17 cellular contexts compared by ENCODE assay signal in genomic region chr17:17110520-17110919, GRCh38.
DNase-seq lines count a peak whose midpoint lies in the region; ATAC-seq, FAIRE-seq and TF ChIP-seq lines count a peak whose summit lies in the region.
"Had no signal": no experiment of that assay in that cellular context is flagged by ENCODE, and none has a peak within 500 bp of the region (broad histone marks: within the 10 kb centered on the region; RNA-seq: fewer than 3 reads in every experiment).

No MANE protein-coding gene starts in this region.

- no peaks in the 10 kb centered on the region for H3K9me3 ChIP-seq in A549
- no peaks in the 10 kb centered on the region for H3K9me3 ChIP-seq in H9 (ENCODE audit: control insufficient read depth, low read depth, low read length)

- no peak for TF ChIP-seq CTCF in A549 (IDR thresholded peaks at IDR 0.05)
- TF ChIP-seq CTCF in H9 (conservative IDR thresholded peaks at IDR 0.05), result no peak
- TF ChIP-seq CTCF in omental fat pad (IDR thresholded peaks at IDR 0.05), result no peak

- no peaks in the 10 kb centered on the region; a peak in 1 of 7 replicates for H3K36me3 Mint-ChIP-seq in H9 (ENCODE audit: insufficient read depth in 1 of 3, low read depth in 3 of 3)
- H3K36me3 Mint-ChIP-seq in dendritic cell treated with granulocyte-macrophage colony-stimulating factor and Interleukin-4, amounts not matched to agents 40 ng/mL and 50 ng/mL, for 4 days (ENCODE audit: low read depth), result peaks cover 13% of the 10 kb centered on the region
- H3K36me3 Mint-ChIP-seq in natural killer cell treated with Interleukin-12 subunit alpha and Interleukin-12 subunit beta and Interleukin-15 and Interleukin-18, amount 100 ng/mL, for 72 hours, result no peaks in the 10 kb centered on the region
- H3K36me3 Mint-ChIP-seq: activated naive CD8-positive, alpha-beta T cell treated with anti-CD3 and anti-CD28 coated beads, Interleukin-2, amount 10 ng/mL, durations not matched to agents 7 days and 5 days had no signal

- H3K27ac ChIP-seq in A549 (peak overlapping the region in 1 of 2 experiments; percentile 74; a peak in 2 of 6 replicates), H9 (ENCODE audit: insufficient read length, low read depth, low read length) (no peak overlapping the region)

- FAIRE-seq in A549 (lab: Jason Lieb, UNC), result no peak
- FAIRE-seq: G401.6 had no signal

- no peak overlapping the region for H3K23ac ChIP-seq in H9 (ENCODE audit: insufficient read length, low read depth, low read length)

- no peak overlapping the region for H3K18ac ChIP-seq in H9 (ENCODE audit: insufficient read length, low read depth, low read length)

- CTCF ChIA-PET in A549 (lab: Yijun Ruan, JAX), result interaction anchor here (0.7 to 2.2 kb wide), 4 partner anchors 11 to 131 kb away, joined by 3 to 8 read pairs (median 3); no protein-coding TSS in a partner anchor

- no peaks in the 10 kb centered on the region for H3K27me3 ChIP-seq in H9 (ENCODE audit: insufficient read depth, low read length)

- no peaks in the 10 kb centered on the region for H3K9me3 Mint-ChIP-seq in H9
- no peaks in the 10 kb centered on the region for H3K9me3 Mint-ChIP-seq in dendritic cell treated with granulocyte-macrophage colony-stimulating factor and Interleukin-4, amounts not matched to agents 40 ng/mL and 50 ng/mL, for 4 days
- H3K9me3 Mint-ChIP-seq in natural killer cell treated with Interleukin-12 subunit alpha and Interleukin-12 subunit beta and Interleukin-15 and Interleukin-18, amount 100 ng/mL, for 72 hours, result no peaks in the 10 kb centered on the region
- H3K9me3 Mint-ChIP-seq: activated naive CD8-positive, alpha-beta T cell treated with anti-CD3 and anti-CD28 coated beads, Interleukin-2, amount 10 ng/mL, durations not matched to agents 7 days and 5 days; stimulated activated naive B cell treated with anti-CD40 and anti-IgM and Interleukin-4, amounts not matched to agents 10 μg/mL and 1 μg/mL and 100 μg/mL, for 72 hours had no signal

- H3K4me2 ChIP-seq in A549 (peak overlapping the region; percentile 46; the same call in 1 of the 3 replicates), H9 (ENCODE audit: insufficient read depth, insufficient read length, low read length) (no peak overlapping the region)

- 75% methylated on average over 5 of the region's 5 CpGs for WGBS in A549 (ENCODE audit: missing lambda C conversion rate)
- no CpG with 5 or more reads among the region's 5 CpGs for WGBS in H9 (ENCODE audit: extremely low coverage, insufficient read length, low lambda C conversion rate)

- H3K14ac ChIP-seq in H9 (ENCODE audit: insufficient read depth, low read length), result no peak overlapping the region

- H3K23me2 ChIP-seq in H9 (ENCODE audit: insufficient read length, low read depth, low read length, poor library complexity, severe bottlenecking), result no peaks in the 10 kb centered on the region

- H4K5ac ChIP-seq in H9 (ENCODE audit: insufficient read length, low read depth, low read length), result no peak overlapping the region

- no peak overlapping the region for H4K91ac ChIP-seq in H9 (ENCODE audit: insufficient read length, low read depth, low read length)

- H3K4me3 ChIP-seq in A549, result no peak overlapping the region
- H3K4me3 ChIP-seq: skin epidermis had no signal

- H4K8ac ChIP-seq in H9 (replicated peaks; ENCODE audit: insufficient read length, low read depth, low read length), result no peak overlapping the region

- H3T11ph ChIP-seq in H9 (ENCODE audit: low read length), result no peak overlapping the region

- intact Hi-C loops in dendritic cell treated with granulocyte-macrophage colony-stimulating factor and Interleukin-4, amounts not matched to agents 40 ng/mL and 50 ng/mL, for 4 days (cut with micrococcal nuclease), result no loop called here

- H3K79me1 ChIP-seq in H9 (ENCODE audit: insufficient read depth, low read depth, low read length, poor library complexity, severe bottlenecking), result no peaks in the 10 kb centered on the region

- no peak overlapping the region; a peak in 1 of 5 replicates for H3K4me3 Mint-ChIP-seq in H9
- no peak overlapping the region for H3K4me3 Mint-ChIP-seq in dendritic cell treated with granulocyte-macrophage colony-stimulating factor and Interleukin-4, amounts not matched to agents 40 ng/mL and 50 ng/mL, for 4 days
- peak overlapping the region; percentile 53 for H3K4me3 Mint-ChIP-seq in natural killer cell treated with Interleukin-12 subunit alpha and Interleukin-12 subunit beta and Interleukin-15 and Interleukin-18, amount 100 ng/mL, for 72 hours
- H3K4me3 Mint-ChIP-seq: activated naive CD8-positive, alpha-beta T cell treated with anti-CD3 and anti-CD28 coated beads, Interleukin-2, amount 10 ng/mL, durations not matched to agents 7 days and 5 days had no signal

- H3K27ac Mint-ChIP-seq in H9, result peak overlapping the region in 2 of 3 experiments; percentile 7 to 56; a peak in 2 of 7 replicates
- peak overlapping the region; percentile 64 for H3K27ac Mint-ChIP-seq in dendritic cell treated with granulocyte-macrophage colony-stimulating factor and Interleukin-4, amounts not matched to agents 40 ng/mL and 50 ng/mL, for 4 days
- H3K27ac Mint-ChIP-seq in natural killer cell treated with Interleukin-12 subunit alpha and Interleukin-12 subunit beta and Interleukin-15 and Interleukin-18, amount 100 ng/mL, for 72 hours, result peak overlapping the region; percentile 68 to 94

- H3K4me1 ChIP-seq in A549 (peaks cover 96% of the 10 kb centered on the region), H9 (ENCODE audit: insufficient read depth, low read length) (no peaks in the 10 kb centered on the region)

- no peak overlapping the region for H3K9ac ChIP-seq in H9 (ENCODE audit: extremely low read depth, insufficient read length, low read length)

- no peak overlapping the region for H2BK15ac ChIP-seq in H9 (ENCODE audit: low read depth, low read length)

- no peak overlapping the region for H2AFZ ChIP-seq in H9 (ENCODE audit: low read length)

- no peak overlapping the region for H3K4ac ChIP-seq in H9 (ENCODE audit: low read depth, low read length)

- H2BK120ac ChIP-seq in H9 (ENCODE audit: low read depth, low read length, poor library complexity, severe bottlenecking), result no peak overlapping the region

- H2BK12ac ChIP-seq in H9 (ENCODE audit: insufficient read length, low read depth, low read length), result no peak overlapping the region

- no peak overlapping the region for H3K56ac ChIP-seq in H9 (ENCODE audit: insufficient read length, low read depth, low read length)

- no peak for TF ChIP-seq EP300 in A549 (IDR thresholded peaks at IDR 0.05)

- peaks cover 2% of the 10 kb centered on the region; the same call in 1 of the 2 replicates for H3K27me3 Mint-ChIP-seq in H9 (ENCODE audit: low read depth)
- no peaks in the 10 kb centered on the region for H3K27me3 Mint-ChIP-seq in dendritic cell treated with granulocyte-macrophage colony-stimulating factor and Interleukin-4, amounts not matched to agents 40 ng/mL and 50 ng/mL, for 4 days
- no peaks in the 10 kb centered on the region for H3K27me3 Mint-ChIP-seq in natural killer cell treated with Interleukin-12 subunit alpha and Interleukin-12 subunit beta and Interleukin-15 and Interleukin-18, amount 100 ng/mL, for 72 hours
- H3K27me3 Mint-ChIP-seq: activated naive CD8-positive, alpha-beta T cell treated with anti-CD3 and anti-CD28 coated beads, Interleukin-2, amount 10 ng/mL, durations not matched to agents 7 days and 5 days; stimulated activated naive B cell treated with anti-CD40 and anti-IgM and Interleukin-4, amounts not matched to agents 10 μg/mL and 1 μg/mL and 100 μg/mL, for 72 hours had no signal

- no peak for TF ChIP-seq RAD21 in A549 (conservative IDR thresholded peaks at IDR 0.05 in 1 of 2, IDR thresholded peaks at IDR 0.05 in 1 of 2)

- H2BK20ac ChIP-seq in H9 (ENCODE audit: low read depth, low read length, poor library complexity, severe bottlenecking), result no peak overlapping the region

- DNase-seq in A549 (ENCODE audit: low read depth in 1 of 2, low spot score in 1 of 2) (no peak), H9 (no peak), omental fat pad (ENCODE audit: low spot score) (no peak), anterior cingulate cortex (lab: John Stamatoyannopoulos, UW) (no peak)
- DNase-seq in natural killer cell treated with Interleukin-12 subunit alpha and Interleukin-12 subunit beta and Interleukin-15 and Interleukin-18, amount 100 ng/mL, for 72 hours (ENCODE audit: low spot score), result no peak
- DNase-seq: activated CD4-positive, alpha-beta T cell treated with anti-CD3 and anti-CD28 coated beads for 1 hour; activated naive CD8-positive, alpha-beta T cell treated with anti-CD3 and anti-CD28 coated beads, Interleukin-2, amount 10 ng/mL, durations not matched to agents 7 days and 5 days; effector CD4-positive, alpha-beta T cell; hippocampal formation; NCI-H226; SHP77 treated with DMSO at 0.1 percent for 48 hours; stimulated activated naive B cell treated with anti-CD40 and anti-IgM and Interleukin-4, amounts not matched to agents 10 μg/mL and 1 μg/mL and 100 μg/mL, for 72 hours had no signal

- no peak for TF ChIP-seq POLR2A in A549 (IDR thresholded peaks at IDR 0.05; ENCODE audit: low read length)

- POLR2A ChIA-PET in A549 (lab: Yijun Ruan, JAX), result interaction anchor here (0.7 kb wide), 1 partner anchor 672 kb away, joined by 9 read pairs; no protein-coding TSS in a partner anchor

- H4K20me1 ChIP-seq in H9 (ENCODE audit: control insufficient read depth, insufficient read depth, insufficient read length), result no peaks in the 10 kb centered on the region

- no peak overlapping the region for H2AK5ac ChIP-seq in H9 (ENCODE audit: insufficient read length, low read length)

- no peaks in the 10 kb centered on the region for H3K79me2 ChIP-seq in H9 (ENCODE audit: insufficient read depth, low read length)

- H3K4me1 Mint-ChIP-seq in H9, result peaks cover 20% of the 10 kb centered on the region in 2 experiments
- peaks cover 62% of the 10 kb centered on the region for H3K4me1 Mint-ChIP-seq in dendritic cell treated with granulocyte-macrophage colony-stimulating factor and Interleukin-4, amounts not matched to agents 40 ng/mL and 50 ng/mL, for 4 days (ENCODE audit: low read depth)
- peaks cover 54 to 60% of the 10 kb centered on the region in 2 donors for H3K4me1 Mint-ChIP-seq in natural killer cell treated with Interleukin-12 subunit alpha and Interleukin-12 subunit beta and Interleukin-15 and Interleukin-18, amount 100 ng/mL, for 72 hours (ENCODE audit: low read depth in 2 of 2)

- no peak for ATAC-seq in A549
- ATAC-seq in natural killer cell treated with Interleukin-12 subunit alpha and Interleukin-12 subunit beta and Interleukin-15 and Interleukin-18, amount 100 ng/mL, for 72 hours, result no peak
- ATAC-seq in omental fat pad (ENCODE audit: low FRiP score), result no peak
- no peak for ATAC-seq in HG02763 (IDR thresholded peaks at IDR 0.05; ENCODE audit: unreplicated experiment)
- ATAC-seq in GM21619 (IDR thresholded peaks at IDR 0.05; ENCODE audit: unreplicated experiment), result no peak

- no peak overlapping the region for H2BK5ac ChIP-seq in H9 (ENCODE audit: insufficient read length, low read length)

TF ChIP-seq in A549, 52 proteins besides CTCF, POLR2A, EP300 and RAD21:
- TF ChIP-seq ZNF302 (CRISPR knock-in tag; IDR thresholded peaks at IDR 0.05) (no peak), KDM5A (IDR thresholded peaks at IDR 0.05) (no peak), NFE2L2 (conservative IDR thresholded peaks at IDR 0.05; ENCODE audit: low read length) (no peak), HEYL (CRISPR knock-in tag; IDR thresholded peaks at IDR 0.05) (no peak)
